ENCODE assay signal across 1 cellular context in the genomic region with DNA sequence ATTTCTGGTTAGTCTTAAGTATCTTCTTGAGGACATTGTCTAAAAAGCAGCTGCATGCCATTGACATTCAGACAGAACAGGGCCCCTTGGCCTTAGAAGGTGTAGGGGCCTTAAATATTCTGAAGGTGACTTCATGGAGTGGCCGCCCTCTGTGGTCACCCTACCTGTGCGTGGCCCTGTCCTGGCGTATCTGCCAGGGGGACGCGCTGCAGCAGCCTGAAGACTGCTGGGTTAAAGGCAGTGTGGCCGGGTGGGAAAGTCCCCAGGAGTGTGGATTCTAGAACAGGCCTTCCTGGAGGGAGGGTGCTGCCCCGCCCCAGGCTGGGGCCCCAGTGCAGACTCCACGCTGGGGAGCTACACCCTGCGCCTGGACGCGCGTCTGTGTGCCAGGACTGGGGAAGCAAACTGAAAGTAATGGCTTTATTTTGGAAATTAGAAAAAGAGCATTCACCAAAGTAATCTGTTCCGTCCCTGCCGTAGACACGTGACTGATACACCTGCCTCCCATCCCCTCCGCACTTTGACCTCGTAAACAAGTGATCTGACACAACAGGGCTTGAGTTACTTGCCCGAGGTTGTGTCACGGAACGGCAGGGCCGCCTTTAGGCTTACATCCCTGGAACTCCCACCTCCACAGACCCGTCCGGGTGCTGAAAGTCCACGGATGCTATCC.
TF ChIP-seq lines count a peak whose summit lies in the region.

No MANE protein-coding gene starts in this region.

TF ChIP-seq in liver, 16 proteins besides CTCF, POLR2A, EP300 and RAD21 (continued from another document):
- TF ChIP-seq, protein P1, sequence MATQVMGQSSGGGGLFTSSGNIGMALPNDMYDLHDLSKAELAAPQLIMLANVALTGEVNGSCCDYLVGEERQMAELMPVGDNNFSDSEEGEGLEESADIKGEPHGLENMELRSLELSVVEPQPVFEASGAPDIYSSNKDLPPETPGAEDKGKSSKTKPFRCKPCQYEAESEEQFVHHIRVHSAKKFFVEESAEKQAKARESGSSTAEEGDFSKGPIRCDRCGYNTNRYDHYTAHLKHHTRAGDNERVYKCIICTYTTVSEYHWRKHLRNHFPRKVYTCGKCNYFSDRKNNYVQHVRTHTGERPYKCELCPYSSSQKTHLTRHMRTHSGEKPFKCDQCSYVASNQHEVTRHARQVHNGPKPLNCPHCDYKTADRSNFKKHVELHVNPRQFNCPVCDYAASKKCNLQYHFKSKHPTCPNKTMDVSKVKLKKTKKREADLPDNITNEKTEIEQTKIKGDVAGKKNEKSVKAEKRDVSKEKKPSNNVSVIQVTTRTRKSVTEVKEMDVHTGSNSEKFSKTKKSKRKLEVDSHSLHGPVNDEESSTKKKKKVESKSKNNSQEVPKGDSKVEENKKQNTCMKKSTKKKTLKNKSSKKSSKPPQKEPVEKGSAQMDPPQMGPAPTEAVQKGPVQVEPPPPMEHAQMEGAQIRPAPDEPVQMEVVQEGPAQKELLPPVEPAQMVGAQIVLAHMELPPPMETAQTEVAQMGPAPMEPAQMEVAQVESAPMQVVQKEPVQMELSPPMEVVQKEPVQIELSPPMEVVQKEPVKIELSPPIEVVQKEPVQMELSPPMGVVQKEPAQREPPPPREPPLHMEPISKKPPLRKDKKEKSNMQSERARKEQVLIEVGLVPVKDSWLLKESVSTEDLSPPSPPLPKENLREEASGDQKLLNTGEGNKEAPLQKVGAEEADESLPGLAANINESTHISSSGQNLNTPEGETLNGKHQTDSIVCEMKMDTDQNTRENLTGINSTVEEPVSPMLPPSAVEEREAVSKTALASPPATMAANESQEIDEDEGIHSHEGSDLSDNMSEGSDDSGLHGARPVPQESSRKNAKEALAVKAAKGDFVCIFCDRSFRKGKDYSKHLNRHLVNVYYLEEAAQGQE (IDR thresholded peaks at IDR 0.05): peak; percentile 79
- TF ChIP-seq FOXA2 (IDR thresholded peaks at IDR 0.05) (peak; percentile 72), YY1 (IDR thresholded peaks at IDR 0.05) (peak; percentile 70), HNF4A (conservative IDR thresholded peaks at IDR 0.05) (peak; percentile 94), GABPA (IDR thresholded peaks at IDR 0.05 in 1 of 2, conservative IDR thresholded peaks at IDR 0.05 in 1 of 2) (peak in 1 of 2 donors; percentile 57)
